18 cellular contexts compared by ENCODE assay signal in genomic region chr9:2677927-2678889, GRCh38. TPM values are rescaled to one million over a fixed set of nuclear protein-coding genes. Genes with fewer than 3 reads are reported as not detected.
DNase-seq lines count a peak whose midpoint lies in the region; ATAC-seq and TF ChIP-seq lines count a peak whose summit lies in the region.
"Had no signal": no experiment of that assay in that cellular context is flagged by ENCODE, and none has a peak within 500 bp of the region (broad histone marks: within the 10 kb centered on the region; RNA-seq: fewer than 3 reads in every experiment).

No MANE protein-coding gene starts in this region.

- no peak overlapping the region for H3K27ac Mint-ChIP-seq in activated T-helper 17 cell treated with anti-CD3 and anti-CD28 coated beads, Interleukin-2, amount 50 U/mL, for 72 hours
- H3K27ac Mint-ChIP-seq: IgD-negative memory B cell had no signal

- no peaks in the 10 kb centered on the region for H3K27me3 ChIP-seq in left ventricle myocardium inferior (ENCODE audit: low read depth)
- H3K27me3 ChIP-seq: ovary had no signal

- H3K36me3 Mint-ChIP-seq in activated T-helper 17 cell treated with anti-CD3 and anti-CD28 coated beads, Interleukin-2, amount 50 U/mL, for 72 hours (ENCODE audit: low read depth): no peaks in the 10 kb centered on the region
- H3K36me3 Mint-ChIP-seq: IgD-negative memory B cell had no signal

- H3K4me1 ChIP-seq in left ventricle myocardium inferior: peaks cover 23% of the 10 kb centered on the region

- no peak for TF ChIP-seq CTCF in C4-2B (conservative IDR thresholded peaks at IDR 0.05)
- no peak for TF ChIP-seq CTCF in left ventricle myocardium inferior (IDR thresholded peaks at IDR 0.05; ENCODE audit: borderline replicate concordance)

- H3K27me3 Mint-ChIP-seq in activated T-helper 17 cell treated with anti-CD3 and anti-CD28 coated beads, Interleukin-2, amount 50 U/mL, for 72 hours: no peaks in the 10 kb centered on the region

- H3K9me3 Mint-ChIP-seq in activated T-helper 17 cell treated with anti-CD3 and anti-CD28 coated beads, Interleukin-2, amount 50 U/mL, for 72 hours: no peaks in the 10 kb centered on the region
- H3K9me3 Mint-ChIP-seq: IgD-negative memory B cell had no signal

- no peak overlapping the region for H3K4me3 Mint-ChIP-seq in activated T-helper 17 cell treated with anti-CD3 and anti-CD28 coated beads, Interleukin-2, amount 50 U/mL, for 72 hours
- H3K4me3 Mint-ChIP-seq: IgD-negative memory B cell had no signal

- peak; percentile 26 for ATAC-seq in activated T-helper 17 cell treated with anti-CD3 and anti-CD28 coated beads, Interleukin-2, amount 50 U/mL, for 72 hours (replicated peaks)

- DNase-seq in LHCN-M2 (ENCODE audit: low read depth) (peak; percentile 54), left ventricle myocardium inferior (no peak), cerebellar cortex (ENCODE audit: low spot score) (no peak), DMS114 treated with DMSO at 0.1 percent for 48 hours (lab: John Stamatoyannopoulos, UW; ENCODE audit: unreplicated experiment) (no peak), NCI-H1105 treated with DMSO at 0.1 percent for 48 hours (lab: John Stamatoyannopoulos, UW) (no peak), occipital lobe (lab: John Stamatoyannopoulos, UW) (no peak)
- DNase-seq: activated effector memory CD4-positive, alpha-beta T cell treated with anti-CD3 and anti-CD28 coated beads, Interleukin-2, amount 50 U/mL, for 16 hours; aorta; hippocampal formation; NCI-H1092; NCI-H524 treated with DMSO at 0.1 percent for 48 hours; ovary; stimulated activated naive CD4-positive, alpha-beta T cell treated with Interleukin-2 at 50 U/mL for 16 hours had no signal

- no peaks in the 10 kb centered on the region for H3K36me3 ChIP-seq in left ventricle myocardium inferior
- H3K36me3 ChIP-seq: ovary had no signal

- H3K9me3 ChIP-seq in left ventricle myocardium inferior (replicated peaks): no peaks in the 10 kb centered on the region
- H3K9me3 ChIP-seq: ovary had no signal

- H3K27ac ChIP-seq in C4-2B (peak overlapping the region; percentile 35; the same call in 1 of the 2 replicates), left ventricle myocardium inferior (replicated peaks) (peak overlapping the region; percentile 52)
- H3K27ac ChIP-seq: ovary had no signal

- no peaks in the 10 kb centered on the region for H3K4me1 Mint-ChIP-seq in activated T-helper 17 cell treated with anti-CD3 and anti-CD28 coated beads, Interleukin-2, amount 50 U/mL, for 72 hours
- H3K4me1 Mint-ChIP-seq: IgD-negative memory B cell had no signal

- no peak overlapping the region for H3K4me3 ChIP-seq in left ventricle myocardium inferior
- H3K4me3 ChIP-seq: ovary had no signal

- intact Hi-C loops in left ventricle myocardium inferior (cut with micrococcal nuclease): no loop called here

RNA-seq across cellular contexts. Expression of gene KCNV2, which starts 39.1 kb away (rescaled TPM):
- total RNA-seq in LHCN-M2 (2014; rRNA removed) (not detected in 2 replicates), left ventricle myocardium inferior (not detected), occipital lobe (not detected)
- 0.05 TPM for polyA plus RNA-seq in LHCN-M2 (2012)
- total RNA-seq in activated T-helper 17 cell treated with anti-CD3 and anti-CD28 coated beads, Interleukin-2, amount 50 U/mL, for 72 hours: not detected
- total RNA-seq: aorta, fibroblast of lung, ovary, urinary bladder had no signal
- polyA plus RNA-seq: aorta, fibroblast of lung, IgD-negative memory B cell, ovary, urinary bladder had no signal

RNA-seq across cellular contexts. Expression of gene VLDLR, which starts 56.6 kb away (rescaled TPM):
- 1.1 and 2.1 TPM in 2 replicates for total RNA-seq in LHCN-M2 (2014; rRNA removed)
- 2.8 TPM for polyA plus RNA-seq in LHCN-M2 (2012)
- total RNA-seq in activated T-helper 17 cell treated with anti-CD3 and anti-CD28 coated beads, Interleukin-2, amount 50 U/mL, for 72 hours: 10 to 100 TPM; 10.9 to 17.2 TPM
- total RNA-seq in left ventricle myocardium inferior: 144 TPM
- total RNA-seq in occipital lobe: 45.7 TPM
- polyA plus RNA-seq: IgD-negative memory B cell had no signal
